Comparison of ENCODE assay signal across 2 cellular contexts in genomic region chr19:8396185-8396562, GRCh38.
TF ChIP-seq lines count a peak whose summit lies in the region.

No MANE protein-coding gene starts in this region.

TF ChIP-seq in SK-N-SH, 30 proteins besides CTCF, POLR2A, EP300 and RAD21:
- TF ChIP-seq NFIC (IDR thresholded peaks at IDR 0.05; ENCODE audit: borderline replicate concordance) = no peak
- no peak for TF ChIP-seq RCOR1 (IDR thresholded peaks at IDR 0.05; ENCODE audit: low read length)
- no peak for TF ChIP-seq YY1 (IDR thresholded peaks at IDR 0.05; ENCODE audit: low read depth)
- no peak for TF ChIP-seq REST (IDR thresholded peaks at IDR 0.05; ENCODE audit: low read depth, low read length)
- TF ChIP-seq MAX (IDR thresholded peaks at IDR 0.05; ENCODE audit: low read depth) = no peak
- TF ChIP-seq USF2 (IDR thresholded peaks at IDR 0.05; ENCODE audit: borderline replicate concordance, low read depth, low read length) = no peak
- TF ChIP-seq IRF3 (IDR thresholded peaks at IDR 0.05; ENCODE audit: low read depth, low read length) = no peak
- no peak for TF ChIP-seq FOXJ3 (CRISPR knock-in tag; IDR thresholded peaks at IDR 0.05)
TF ChIP-seq in SK-N-SH: peak in this region for 0.

TF ChIP-seq in SK-N-SH treated with all-trans-retinoic acid at 6 μM for 48 hours, 23 proteins besides CTCF, POLR2A, EP300 and RAD21:
- TF ChIP-seq RARB (CRISPR knock-in tag; IDR thresholded peaks at IDR 0.05) (no peak), ZFP3 (CRISPR knock-in tag; IDR thresholded peaks at IDR 0.05) (no peak), TSHZ2 (CRISPR knock-in tag; IDR thresholded peaks at IDR 0.05) (no peak), CSRNP3 (CRISPR knock-in tag; IDR thresholded peaks at IDR 0.05) (no peak), TCF4 (CRISPR knock-in tag; IDR thresholded peaks at IDR 0.05; ENCODE audit: borderline replicate concordance) (no peak), OSR1 (CRISPR knock-in tag; IDR thresholded peaks at IDR 0.05) (no peak), POU6F1 (CRISPR knock-in tag; IDR thresholded peaks at IDR 0.05; ENCODE audit: borderline replicate concordance, low read depth) (no peak), ESRRG (CRISPR knock-in tag; IDR thresholded peaks at IDR 0.05) (no peak), ZNF8 (CRISPR knock-in tag; IDR thresholded peaks at IDR 0.05) (no peak), ZNF70 (CRISPR knock-in tag; IDR thresholded peaks at IDR 0.05) (no peak), SNAI2 (CRISPR knock-in tag; IDR thresholded peaks at IDR 0.05) (no peak), PPARA (CRISPR knock-in tag; IDR thresholded peaks at IDR 0.05; ENCODE audit: borderline replicate concordance) (no peak), ZFP30 (CRISPR knock-in tag; IDR thresholded peaks at IDR 0.05) (no peak), TOX (CRISPR knock-in tag; IDR thresholded peaks at IDR 0.05; ENCODE audit: borderline replicate concordance) (no peak), CSDC2 (CRISPR knock-in tag; IDR thresholded peaks at IDR 0.05) (no peak), PATZ1 (CRISPR knock-in tag; IDR thresholded peaks at IDR 0.05; ENCODE audit: borderline replicate concordance) (no peak), BACH2 (CRISPR knock-in tag; IDR thresholded peaks at IDR 0.05; ENCODE audit: borderline replicate concordance) (no peak), ZNF565 (CRISPR knock-in tag; conservative IDR thresholded peaks at IDR 0.05; ENCODE audit: low read depth) (no peak), ISL1 (CRISPR knock-in tag; IDR thresholded peaks at IDR 0.05) (no peak), GLIS3 (CRISPR knock-in tag; IDR thresholded peaks at IDR 0.05) (no peak)
